In genomic region chr18:59451073-59451472, GRCh38 we compare ENCODE assay signal across 23 cellular contexts.
"Had no signal": no experiment of that assay in that cellular context is flagged by ENCODE, and none has a peak within 500 bp of the region (broad histone marks: within the 10 kb centered on the region; RNA-seq: fewer than 3 reads in every experiment).

No MANE protein-coding gene starts in this region.

- DNase-seq: IMR-90, Karpas-422, KG1, MG63, NCI-H1092, NCI-H1105 treated with DMSO at 0.1 percent for 48 hours, NCI-H1436, NCI-H187, NCI-H2029, NCI-H2081 treated with DMSO at 0.1 percent for 48 hours, NCI-H2227 treated with DMSO at 0.1 percent for 48 hours, NCI-H524, NCI-H69, NCI-H774, Right ventricle myocardium superior, RPMI8226, SIG-M5, SK-N-SH, SW 1271, T-cell had no signal

- H3K27ac ChIP-seq: SJSA1 had no signal

- ATAC-seq: HepG2, T-cell had no signal

- H3K9ac ChIP-seq: SK-N-SH had no signal

- H3K36me3 ChIP-seq: SJSA1 had no signal

- H3K4me3 ChIP-seq: MG63, SJSA1 had no signal

- H3K9me3 ChIP-seq: MG63, SJSA1, SK-N-SH had no signal

- H3K4me1 ChIP-seq: SJSA1 had no signal

- FAIRE-seq: HepG2, RCC 7860 had no signal

- H3K27me3 ChIP-seq: MG63, SJSA1 had no signal

- H3K4me2 ChIP-seq: SK-N-SH had no signal
